Comparison of ENCODE assay signal across 8 cellular contexts in the genomic region with DNA sequence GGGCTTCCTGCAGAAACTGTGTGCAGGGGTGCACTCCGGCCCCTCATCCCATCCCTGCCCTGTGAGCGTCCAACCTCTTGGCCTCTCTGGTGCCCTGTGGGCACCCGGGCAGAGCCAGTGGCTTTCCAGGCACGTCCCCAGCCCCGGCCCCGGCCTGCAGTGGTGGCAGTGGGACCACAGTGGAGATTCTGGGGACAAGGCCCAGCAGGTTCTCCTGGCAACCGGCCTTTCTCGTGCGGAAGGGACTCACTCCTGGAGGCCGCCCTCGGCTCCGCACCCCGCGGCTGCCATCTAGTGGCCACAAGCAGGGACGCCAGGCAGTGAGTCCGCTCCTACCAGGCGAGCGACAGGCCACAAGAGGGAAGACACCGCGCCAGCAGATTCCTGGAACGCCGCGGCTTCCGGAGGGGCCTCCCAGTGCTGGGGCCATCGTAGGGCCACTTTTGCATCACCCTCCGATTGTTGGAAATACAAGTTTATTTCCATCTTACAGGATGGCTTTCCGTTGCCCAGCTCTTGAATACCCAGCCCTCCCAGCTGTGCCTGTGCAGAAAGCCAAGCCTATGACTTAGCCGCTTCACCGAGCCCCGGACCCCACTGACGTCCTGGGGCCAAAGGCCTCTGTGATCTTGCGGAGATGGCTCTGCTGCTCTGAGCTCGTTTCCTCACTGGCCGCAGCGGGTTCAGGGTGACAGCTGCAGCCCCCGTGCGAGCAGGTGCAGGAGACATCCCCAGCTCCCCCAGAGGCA.
DNase-seq lines count a peak whose midpoint lies in the region; ATAC-seq, FAIRE-seq and TF ChIP-seq lines count a peak whose summit lies in the region.

No MANE protein-coding gene starts in this region.

- peak; percentile 86 for FAIRE-seq in K562 (lab: Jason Lieb, UNC)

- no peaks in the 10 kb centered on the region for H3K36me3 ChIP-seq in K562 (ENCODE audit: control insufficient read depth, insufficient read depth, low read length)
- H3K36me3 ChIP-seq in skeletal muscle satellite cell (ENCODE audit: insufficient read depth, low read length) = no peaks in the 10 kb centered on the region

- in situ Hi-C loops in GM13977 (cut with MboI; ENCODE audit: low pct_unique_long_range_greater_than_20kb, low sequenced_read_pairs, unreplicated experiment) = loop anchor here (25.0 kb wide), 1 partner anchor 293 kb away; no protein-coding TSS in a partner anchor
- in situ Hi-C loops in K562 (cut with MboI) = no loop called here

- H3K4me2 ChIP-seq in K562 (ENCODE audit: insufficient read depth, low read length) = no peak overlapping the region
- H3K4me2 ChIP-seq in skeletal muscle satellite cell (ENCODE audit: low read length) = peak overlapping the region; percentile 65

- intact Hi-C loops in K562 (cut with micrococcal nuclease) = loop anchor here (2.0 to 5.0 kb wide), 2 partner anchors 207 to 288 kb away; no protein-coding TSS in a partner anchor

- 0 out of 4 replicates have a peak overlapping the region, but pooled peaks of 1 of the 2 experiments have one; percentile 1 for H3K9ac ChIP-seq in K562 (ENCODE audit: insufficient read depth in 1 of 2, low read depth in 2 of 2, low read length in 2 of 2)
- peak overlapping the region; percentile 27 for H3K9ac ChIP-seq in skeletal muscle satellite cell (ENCODE audit: low read depth, low read length)

- DNase-seq in GM13977 (ENCODE audit: low spot score) (peak; percentile 91), NCI-H2107 (lab: John Stamatoyannopoulos, UW) (peak; percentile 75), UCSD-AML1 (lab: John Stamatoyannopoulos, UW; ENCODE audit: unreplicated experiment) (peak; percentile 65), K562 (ENCODE audit: extremely low read depth in 1 of 4, low spot score in 3 of 4) (peak; percentile 74 to 90 (median 88)), iPS DF 4.7 (ENCODE audit: extremely low read depth, low spot score) (peak; percentile 41)

- H2AFZ ChIP-seq in K562 (ENCODE audit: low read depth, low read length) = no peak overlapping the region

- H3K27ac ChIP-seq in 22Rv1 = no peak overlapping the region
- H3K27ac ChIP-seq in K562 (ENCODE audit: extremely low read depth, low read depth, low read length) = no peak overlapping the region

- POLR2A ChIA-PET in K562 (lab: Yijun Ruan, JAX) = interaction anchor here (0.6 kb wide), 1 partner anchor 41 kb away, joined by 3 read pairs; no protein-coding TSS in a partner anchor

- peaks cover 0 to 26% of the 10 kb centered on the region in 2 experiments; a peak in 4 of 5 replicates for H3K27me3 ChIP-seq in K562 (ENCODE audit: control insufficient read depth in 2 of 2, insufficient read depth in 2 of 2, low read length in 2 of 2)
- peaks cover 8% of the 10 kb centered on the region for H3K27me3 ChIP-seq in skeletal muscle satellite cell (ENCODE audit: control insufficient read depth, insufficient read depth, low read length)

- no peaks in the 10 kb centered on the region for H3K9me1 ChIP-seq in K562 (ENCODE audit: control insufficient read depth, insufficient read depth, low read length)

- TF ChIP-seq CTCF in 22Rv1 (IDR thresholded peaks at IDR 0.05) = peak; percentile 97
- peak; percentile 99 for TF ChIP-seq CTCF in GM13977 (IDR thresholded peaks at IDR 0.05; ENCODE audit: extremely low read depth, insufficient read depth, missing control alignments)
- peak; percentile 85 to 98 (median 91) for TF ChIP-seq CTCF in K562 (IDR thresholded peaks at IDR 0.05 in 2 of 3, conservative IDR thresholded peaks at IDR 0.05 in 1 of 3; ENCODE audit: insufficient read depth in 2 of 3, low read depth in 1 of 3, low read length in 3 of 3)

- CTCF ChIA-PET in K562 (lab: Yijun Ruan, JAX; ENCODE audit: low intra/inter-chr PET ratio) = interaction anchor here (0.6 to 2.0 kb wide), 2 partner anchors 288 to 1070 kb away, joined by 3 to 7 read pairs; no protein-coding TSS in a partner anchor

- H3K4me1 ChIP-seq in K562 (replicated peaks in 1 of 2; ENCODE audit: control insufficient read depth in 2 of 2, insufficient read depth in 2 of 2, low read length in 2 of 2) = peaks cover 0 to 9% of the 10 kb centered on the region in 2 experiments; a peak in 1 of 5 replicates
- H3K4me1 ChIP-seq in skeletal muscle satellite cell (ENCODE audit: control insufficient read depth, insufficient read depth, low read length) = peaks cover 4% of the 10 kb centered on the region

- H3K4me3 ChIP-seq in K562 (no peak overlapping the region), skeletal muscle satellite cell (ENCODE audit: low read length) (no peak overlapping the region)

- no TSS peak for BruUV-seq in K562 (replicated peaks; lab: Mats Ljungman, UMichigan)

- H3K9me3 ChIP-seq in K562 (replicated peaks; ENCODE audit: control insufficient read depth, insufficient read depth, low read depth, low read length) (no peaks in the 10 kb centered on the region), skeletal muscle satellite cell (replicated peaks; ENCODE audit: low read length) (no peaks in the 10 kb centered on the region)

- no peaks in the 10 kb centered on the region for H3K79me2 ChIP-seq in K562 (ENCODE audit: control insufficient read depth, insufficient read depth, low read length)

- TF ChIP-seq EP300 in K562 (IDR thresholded peaks at IDR 0.05; ENCODE audit: low read length) = no peak

- peak; percentile 68 to 84 for TF ChIP-seq RAD21 in K562 (CRISPR knock-in tag; conservative IDR thresholded peaks at IDR 0.05 in 1 of 2, IDR thresholded peaks at IDR 0.05 in 1 of 2)

- ATAC-seq in K562 (peak; percentile 100), GM19395 (IDR thresholded peaks at IDR 0.05; ENCODE audit: unreplicated experiment) (no peak)

- H4K20me1 ChIP-seq in K562 (replicated peaks; ENCODE audit: control insufficient read depth, insufficient read depth, low read length) = no peaks in the 10 kb centered on the region; the same call in 1 of the 2 replicates

- no peak for TF ChIP-seq POLR2A in K562 (conservative IDR thresholded peaks at IDR 0.05)

- WGBS in K562 (ENCODE audit: insufficient coverage, low coverage, missing lambda C conversion rate) = 9% methylated on average over 26 of the region's 37 CpGs

TF ChIP-seq in K562, 482 proteins besides CTCF, POLR2A, EP300 and RAD21 (continues in another document):
- TF ChIP-seq TOE1 (IDR thresholded peaks at IDR 0.05; ENCODE audit: borderline replicate concordance) = no peak
- TF ChIP-seq TOE1 (CRISPR knock-in tag; IDR thresholded peaks at IDR 0.05; ENCODE audit: borderline replicate concordance, low read depth) = no peak
- TF ChIP-seq PKNOX1 (IDR thresholded peaks at IDR 0.05) = peak; percentile 14; the same call in 1 of the 2 replicates
- TF ChIP-seq ZNF282 (CRISPR knock-in tag; IDR thresholded peaks at IDR 0.05) = no peak
- no peak for TF ChIP-seq BCLAF1 (IDR thresholded peaks at IDR 0.05; ENCODE audit: borderline replicate concordance in 1 of 2, control insufficient read depth in 1 of 2, low read depth in 2 of 2, low read length in 1 of 2)
- TF ChIP-seq ZNF77 (CRISPR knock-in tag; IDR thresholded peaks at IDR 0.05) = no peak
- TF ChIP-seq STAG1 (CRISPR knock-in tag; IDR thresholded peaks at IDR 0.05; ENCODE audit: borderline replicate concordance) = peak; percentile 64; the same call in 1 of the 2 replicates
- no peak for TF ChIP-seq ZNF449 (CRISPR knock-in tag; IDR thresholded peaks at IDR 0.05)
- no peak for TF ChIP-seq LEF1 (IDR thresholded peaks at IDR 0.05)
- peak in 1 of 2 experiments; percentile 44; a peak in 1 of 4 replicates for TF ChIP-seq MAZ (CRISPR knock-in tag; conservative IDR thresholded peaks at IDR 0.05 in 1 of 2, IDR thresholded peaks at IDR 0.05 in 1 of 2)
- TF ChIP-seq CTBP1 (IDR thresholded peaks at IDR 0.05; ENCODE audit: borderline replicate concordance) = 0 out of 2 replicates have a peak, but pooled peaks have one; percentile 33
- peak; percentile 8; the same call in 1 of the 2 replicates for TF ChIP-seq BHLHE40 (IDR thresholded peaks at IDR 0.05; ENCODE audit: low read length)

Comparison
In these comparisons a context has a peak if more than half of its experiments do, and no peak if none do; other contexts are left out.
1. DNase-seq: peak in every context shown above with its lines; median percentile 91 in GM13977; 88 in K562; 75 in NCI-H2107; 65 in UCSD-AML1; 41 in iPS DF 4.7.